In genomic region chr2:66532972-66533868, GRCh38 we compare ENCODE assay signal across 19 cellular contexts.
DNase-seq lines count a peak whose midpoint lies in the region; ATAC-seq and TF ChIP-seq lines count a peak whose summit lies in the region.
"Had no signal": no experiment of that assay in that cellular context is flagged by ENCODE, and none has a peak within 500 bp of the region (broad histone marks: within the 10 kb centered on the region; RNA-seq: fewer than 3 reads in every experiment).

No MANE protein-coding gene starts in this region.

- POLR2A ChIA-PET in RWPE1 (lab: Yijun Ruan, JAX; ENCODE audit: low non-redundant PET) = no interaction called here

- CTCF ChIA-PET in RWPE1 (lab: Yijun Ruan, JAX) = interaction anchor here (0.6 kb wide), 1 partner anchor 258 kb away, joined by 4 read pairs; no protein-coding TSS in a partner anchor

- TF ChIP-seq POLR2A in gastroesophageal sphincter (IDR thresholded peaks at IDR 0.05) = no peak

- TF ChIP-seq EP300 in gastroesophageal sphincter (IDR thresholded peaks at IDR 0.05) = no peak

- H3K9ac ChIP-seq in smooth muscle cell (ENCODE audit: low read depth) (no peak overlapping the region), GM23248 (no peak overlapping the region)

- H3K79me2 ChIP-seq in smooth muscle cell (ENCODE audit: low read depth) (no peaks in the 10 kb centered on the region), GM23248 (ENCODE audit: insufficient read depth) (peaks cover 52% of the 10 kb centered on the region)

- H3K27ac ChIP-seq in RWPE1 (peak overlapping the region; percentile 25; the same call in 1 of the 2 replicates), gastroesophageal sphincter (peak overlapping the region in 1 of 4 donors; percentile 30), smooth muscle cell (ENCODE audit: low read depth) (no peak overlapping the region), GM23248 (no peak overlapping the region)
- H3K27ac ChIP-seq: spleen had no signal

- H3K4me3 ChIP-seq in gastroesophageal sphincter (no peak overlapping the region), smooth muscle cell (no peak overlapping the region), GM23248 (no peak overlapping the region)
- H3K4me3 ChIP-seq: spleen had no signal

- H3K9me2 ChIP-seq in GM23248 (ENCODE audit: insufficient read depth) = no peaks in the 10 kb centered on the region

- H3K27me3 ChIP-seq in gastroesophageal sphincter (no peaks in the 10 kb centered on the region), smooth muscle cell (ENCODE audit: low read depth) (no peaks in the 10 kb centered on the region), GM23248 (replicated peaks; ENCODE audit: insufficient read depth) (no peaks in the 10 kb centered on the region)
- H3K27me3 ChIP-seq: spleen had no signal

- peaks cover 20 to 93% (median 36%) of the 10 kb centered on the region in 3 donors for H3K4me1 ChIP-seq in gastroesophageal sphincter
- peaks cover 38% of the 10 kb centered on the region for H3K4me1 ChIP-seq in smooth muscle cell (ENCODE audit: low read depth)
- H3K4me1 ChIP-seq in GM23248 (ENCODE audit: insufficient read depth) = peaks cover 8% of the 10 kb centered on the region
- H3K4me1 ChIP-seq: spleen had no signal

- H3K36me3 ChIP-seq in gastroesophageal sphincter = peaks cover 0 to 17% of the 10 kb centered on the region in 2 donors
- H3K36me3 ChIP-seq in smooth muscle cell (ENCODE audit: low read depth) = no peaks in the 10 kb centered on the region
- peaks cover 10% of the 10 kb centered on the region; the same call in 1 of the 2 replicates for H3K36me3 ChIP-seq in GM23248 (ENCODE audit: low read depth)
- H3K36me3 ChIP-seq: spleen had no signal

- H3K9me3 ChIP-seq in gastroesophageal sphincter = no peaks in the 10 kb centered on the region
- H3K9me3 ChIP-seq in smooth muscle cell (replicated peaks; ENCODE audit: low read depth) = no peaks in the 10 kb centered on the region
- H3K9me3 ChIP-seq in GM23248 (ENCODE audit: low read depth) = no peaks in the 10 kb centered on the region
- H3K9me3 ChIP-seq: spleen had no signal

- in situ Hi-C loops in G401 (cut with HindIII; ENCODE audit: low sequenced_read_pairs) = no loop called here
- in situ Hi-C loops in GM23248 (cut with MboI) = no loop called here

- DNase-seq in G401 (ENCODE audit: low spot score) (peak; percentile 94), RWPE1 (ENCODE audit: low spot score) (no peak), smooth muscle cell (lab: John Stamatoyannopoulos, UW; ENCODE audit: unreplicated experiment) (no peak), GM23248 (no peak), NCI-H526 treated with DMSO at 0.1 percent for 48 hours (lab: John Stamatoyannopoulos, UW) (no peak)
- DNase-seq: activated CD4-positive, alpha-beta memory T cell treated with anti-CD3 and anti-CD28 coated beads for 36 hours; activated CD4-positive, CD25-positive, alpha-beta regulatory T cell; activated gamma-delta T cell; effector CD4-positive, alpha-beta T cell; left colon; NCI-H1417; NCI-H2107; NCI-H510A treated with DMSO at 0.1 percent for 48 hours; nephron progenitor cell; spleen; stimulated activated CD4-positive, alpha-beta T cell treated with anti-CD3 and anti-CD28 coated beads, Interleukin-4, amount 100 ng/mL, for 24 hours; T1000 had no signal

- no peaks in the 10 kb centered on the region for H3F3A ChIP-seq in smooth muscle cell (ENCODE audit: low read depth)
- peaks cover 21% of the 10 kb centered on the region for H3F3A ChIP-seq in GM23248 (ENCODE audit: insufficient read depth)

- peak overlapping the region; percentile 23 for H3K4me2 ChIP-seq in smooth muscle cell
- H3K4me2 ChIP-seq in GM23248 (ENCODE audit: unreplicated experiment) = no peak overlapping the region

- 44% methylated on average over 11 of the region's 11 CpGs for WGBS in gastroesophageal sphincter (ENCODE audit: low coverage in 1 of 2), 2 donors
- 74% methylated on average over 11 of the region's 11 CpGs for WGBS in smooth muscle cell (ENCODE audit: low lambda C conversion rate)
- 56 to 57% methylated on average over 11 of the region's 11 CpGs for whole genome bisulfite sequencing in GM23248 (ENCODE audit: low coverage in 1 of 2, low lambda C conversion rate in 2 of 2, missing lambda C conversion rate in 2 of 2), 2 experiments

- no peak for TF ChIP-seq CTCF in RWPE1 (conservative IDR thresholded peaks at IDR 0.05; ENCODE audit: low read depth)
- TF ChIP-seq CTCF in gastroesophageal sphincter (IDR thresholded peaks at IDR 0.05) = no peak
- TF ChIP-seq CTCF in smooth muscle cell (IDR thresholded peaks at IDR 0.05; ENCODE audit: borderline replicate concordance, insufficient read depth, poor library complexity, severe bottlenecking) = no peak

- ATAC-seq in gastroesophageal sphincter (peak; percentile 6), HG03565 (IDR thresholded peaks at IDR 0.05; ENCODE audit: unreplicated experiment) (no peak)
- ATAC-seq: left colon had no signal

- H2AFZ ChIP-seq in smooth muscle cell (ENCODE audit: low read depth) (no peak overlapping the region), GM23248 (no peak overlapping the region)

- H4K20me1 ChIP-seq in smooth muscle cell (ENCODE audit: low read depth) (peaks cover 7% of the 10 kb centered on the region), GM23248 (ENCODE audit: insufficient read depth) (no peaks in the 10 kb centered on the region)
